In the genomic region with DNA sequence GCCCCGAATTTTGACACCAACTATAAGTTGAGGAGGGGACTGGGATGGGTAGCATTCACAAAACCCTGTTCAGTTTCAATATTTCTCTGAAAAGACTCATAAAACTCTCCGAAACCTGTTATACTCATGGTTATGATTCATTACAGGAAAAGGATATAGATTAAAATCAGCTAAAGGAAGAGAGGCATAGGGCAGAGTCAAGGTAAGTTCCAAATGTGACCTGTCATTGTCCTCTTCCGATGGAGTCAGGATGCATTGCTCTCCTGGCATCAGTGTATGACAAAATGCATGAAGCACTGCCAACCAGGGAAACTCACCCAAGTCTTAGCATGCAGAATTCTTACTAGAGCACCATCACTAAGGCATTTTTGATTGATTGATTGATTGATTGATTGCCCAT, we compare ENCODE assay signal across 18 cellular contexts.
DNase-seq lines count a peak whose midpoint lies in the region; TF ChIP-seq lines count a peak whose summit lies in the region.
"Had no signal": no experiment of that assay in that cellular context is flagged by ENCODE, and none has a peak within 500 bp of the region (broad histone marks: within the 10 kb centered on the region; RNA-seq: fewer than 3 reads in every experiment).

No MANE protein-coding gene starts in this region.

- H3K9me3 ChIP-seq in spleen, result no peaks in the 10 kb centered on the region
- no peaks in the 10 kb centered on the region for H3K9me3 ChIP-seq in tibial artery

- no peak for TF ChIP-seq POLR2A in spleen (IDR thresholded peaks at IDR 0.05)

- POLR2A ChIA-PET in HEK293T (lab: Yijun Ruan, JAX), result no interaction called here

- H3K36me3 ChIP-seq in spleen (no peaks in the 10 kb centered on the region), tibial artery (no peaks in the 10 kb centered on the region)

- H3K4me3 ChIP-seq in spleen, result no peak overlapping the region
- no peak overlapping the region for H3K4me3 ChIP-seq in tibial artery
- H3K4me3 ChIP-seq: GM23338 had no signal

- CTCF ChIA-PET in HEK293T (lab: Yijun Ruan, JAX), result no interaction called here

- intact Hi-C loops in spleen (cut with DNase I; ENCODE audit: low total_unique reads), result no loop called here
- intact Hi-C loops in tibial artery (cut with DNase I; ENCODE audit: low total_unique reads), result no loop called here

- H3K27ac ChIP-seq in epithelial cell of prostate (peak overlapping the region; percentile 21), spleen (no peak overlapping the region), tibial artery (no peak overlapping the region)

- DNase-seq in DMS53 (lab: John Stamatoyannopoulos, UW) (peak; percentile 31), DMS53 treated with DMSO at 0.1 percent for 48 hours (lab: John Stamatoyannopoulos, UW; ENCODE audit: unreplicated experiment) (no peak), HEK293T (ENCODE audit: extremely low spot score) (no peak), epithelial cell of prostate (ENCODE audit: low read depth, low spot score) (no peak), spleen (no peak), tibial artery (no peak)
- no peak for DNase-seq in effector CD8-positive, alpha-beta T cell (lab: John Stamatoyannopoulos, UW)
- DNase-seq: 8988T; C1 segment of cervical spinal cord; Caco-2; CD4-positive, CD25-positive, alpha-beta regulatory T cell; CD8-positive, alpha-beta T cell; DMS153; DMS79 treated with DMSO at 0.1 percent for 48 hours; GF-D8; H9; HFFc6 had no signal

- no peak for TF ChIP-seq CTCF in spleen (IDR thresholded peaks at IDR 0.05 in 8 of 11, conservative IDR thresholded peaks at IDR 0.05 in 3 of 11)
- TF ChIP-seq CTCF in tibial artery (IDR thresholded peaks at IDR 0.05), result no peak

- H3K4me1 ChIP-seq in spleen, result peaks cover 0 to 6% (median 0%) of the 10 kb centered on the region in 6 donors
- H3K4me1 ChIP-seq in tibial artery, result no peaks in the 10 kb centered on the region

- 64 to 78% (median 69%) methylated on average over 3 of the region's 3 CpGs for WGBS in spleen, 5 donors

- H3K27me3 ChIP-seq in spleen (replicated peaks in 1 of 7) (no peaks in the 10 kb centered on the region), tibial artery (no peaks in the 10 kb centered on the region)

TF ChIP-seq in HEK293T, 16 proteins besides CTCF, POLR2A, EP300 and RAD21:
- TF ChIP-seq FOXM1 (IDR thresholded peaks at IDR 0.05; ENCODE audit: borderline replicate concordance) (no peak), HDGF (IDR thresholded peaks at IDR 0.05; ENCODE audit: borderline replicate concordance) (no peak)
- TF ChIP-seq, protein P1, sequence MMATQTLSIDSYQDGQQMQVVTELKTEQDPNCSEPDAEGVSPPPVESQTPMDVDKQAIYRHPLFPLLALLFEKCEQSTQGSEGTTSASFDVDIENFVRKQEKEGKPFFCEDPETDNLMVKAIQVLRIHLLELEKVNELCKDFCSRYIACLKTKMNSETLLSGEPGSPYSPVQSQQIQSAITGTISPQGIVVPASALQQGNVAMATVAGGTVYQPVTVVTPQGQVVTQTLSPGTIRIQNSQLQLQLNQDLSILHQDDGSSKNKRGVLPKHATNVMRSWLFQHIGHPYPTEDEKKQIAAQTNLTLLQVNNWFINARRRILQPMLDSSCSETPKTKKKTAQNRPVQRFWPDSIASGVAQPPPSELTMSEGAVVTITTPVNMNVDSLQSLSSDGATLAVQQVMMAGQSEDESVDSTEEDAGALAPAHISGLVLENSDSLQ (IDR thresholded peaks at IDR 0.05), result peak; percentile 24; the same call in 1 of the 2 replicates
